24 cellular contexts compared by ENCODE assay signal in genomic region chr10:6023661-6024333, GRCh38. TPM values are rescaled to one million over a fixed set of nuclear protein-coding genes. Genes with fewer than 3 reads are reported as not detected.
DNase-seq lines count a peak whose midpoint lies in the region; ATAC-seq and TF ChIP-seq lines count a peak whose summit lies in the region.
"Had no signal": no experiment of that assay in that cellular context is flagged by ENCODE, and none has a peak within 500 bp of the region (broad histone marks: within the 10 kb centered on the region; RNA-seq: fewer than 3 reads in every experiment).

No MANE protein-coding gene starts in this region.

- H3K4me1 Mint-ChIP-seq in activated naive CD8-positive, alpha-beta T cell treated with anti-CD3 and anti-CD28 coated beads, Interleukin-2, amount 50 U/mL, for 24 hours: peaks cover 44% of the 10 kb centered on the region
- peaks cover 26% of the 10 kb centered on the region for H3K4me1 Mint-ChIP-seq in activated naive CD8-positive, alpha-beta T cell treated with anti-CD3 and anti-CD28 coated beads for 36 hours
- H3K4me1 Mint-ChIP-seq: brain had no signal

- no peak overlapping the region for H3K4me3 Mint-ChIP-seq in activated naive CD8-positive, alpha-beta T cell treated with anti-CD3 and anti-CD28 coated beads, Interleukin-2, amount 50 U/mL, for 24 hours
- H3K4me3 Mint-ChIP-seq in activated naive CD8-positive, alpha-beta T cell treated with anti-CD3 and anti-CD28 coated beads for 36 hours: no peak overlapping the region
- H3K4me3 Mint-ChIP-seq: activated B cell treated with CpG ODN at 0.5 μM for 24 hours; activated naive CD4-positive, alpha-beta T cell treated with anti-CD3 and anti-CD28 coated beads, Interleukin-2, amount 50 U/mL, for 24 hours; brain; naive thymus-derived CD4-positive, alpha-beta T cell had no signal

- H3K27ac ChIP-seq in right cardiac atrium (ENCODE audit: low read length): no peak overlapping the region
- H3K27ac ChIP-seq in psoas muscle: no peak overlapping the region
- H3K27ac ChIP-seq in right lobe of liver: no peak overlapping the region
- H3K27ac ChIP-seq: coronary artery had no signal

- DNase-seq in activated naive CD8-positive, alpha-beta T cell treated with anti-CD3 and anti-CD28 coated beads, Interleukin-2, amount 50 U/mL, for 24 hours: no peak
- DNase-seq in activated naive CD8-positive, alpha-beta T cell treated with anti-CD3 and anti-CD28 coated beads for 36 hours: no peak
- peak; percentile 40 for DNase-seq in activated CD8-positive, alpha-beta memory T cell treated with anti-CD3 and anti-CD28 coated beads, Interleukin-2, amount 50 U/mL, for 48 hours
- DNase-seq in globus pallidus (ENCODE audit: low spot score) (peak; percentile 22), right cardiac atrium (no peak), psoas muscle (no peak), right lobe of liver (no peak)
- DNase-seq: activated B cell treated with CpG ODN at 0.5 μM for 24 hours; kidney; mesenchymal stem cell; MV-4-11; NCI-H187 treated with DMSO at 0.1 percent for 48 hours; NCI-H446; stimulated activated CD4-positive, alpha-beta T cell treated with anti-CD3 and anti-CD28 coated beads, Interleukin-4, amount 100 ng/mL, for 24 hours had no signal

- H3K4me3 ChIP-seq in right cardiac atrium (ENCODE audit: low read length) (no peak overlapping the region), psoas muscle (no peak overlapping the region), right lobe of liver (no peak overlapping the region)
- H3K4me3 ChIP-seq: coronary artery, K562, skin epidermis had no signal

- no peaks in the 10 kb centered on the region for H3K9me3 ChIP-seq in right cardiac atrium (ENCODE audit: control insufficient read depth, low read length)
- no peaks in the 10 kb centered on the region for H3K9me3 ChIP-seq in psoas muscle
- no peaks in the 10 kb centered on the region for H3K9me3 ChIP-seq in right lobe of liver

- no peak for TF ChIP-seq POLR2A in right lobe of liver (IDR thresholded peaks at IDR 0.05)

- no peak for ATAC-seq in activated naive CD8-positive, alpha-beta T cell treated with anti-CD3 and anti-CD28 coated beads, Interleukin-2, amount 50 U/mL, for 24 hours
- ATAC-seq in HG03175 (IDR thresholded peaks at IDR 0.05; ENCODE audit: unreplicated experiment) (no peak), right cardiac atrium (no peak), psoas muscle (no peak), right lobe of liver (no peak)
- ATAC-seq: K562; naive thymus-derived CD4-positive, alpha-beta T cell; SK-N-SH treated with all-trans-retinoic acid at 6 μM for 48 hours had no signal

- TF ChIP-seq CTCF in psoas muscle (IDR thresholded peaks at IDR 0.05) (no peak), right lobe of liver (IDR thresholded peaks at IDR 0.05) (no peak)

- H3K36me3 ChIP-seq in psoas muscle (ENCODE audit: insufficient read depth in 1 of 2, low read depth in 1 of 2) (no peaks in the 10 kb centered on the region), right lobe of liver (no peaks in the 10 kb centered on the region)

- H3K27me3 ChIP-seq in right cardiac atrium (ENCODE audit: control insufficient read depth, insufficient read depth): peaks cover 2% of the 10 kb centered on the region
- H3K27me3 ChIP-seq in psoas muscle (ENCODE audit: insufficient read depth in 3 of 3, low read length in 2 of 3): no peaks in the 10 kb centered on the region
- no peaks in the 10 kb centered on the region for H3K27me3 ChIP-seq in right lobe of liver

- peak overlapping the region; percentile 49 for H3K27ac Mint-ChIP-seq in activated naive CD8-positive, alpha-beta T cell treated with anti-CD3 and anti-CD28 coated beads, Interleukin-2, amount 50 U/mL, for 24 hours
- no peak overlapping the region for H3K27ac Mint-ChIP-seq in activated naive CD8-positive, alpha-beta T cell treated with anti-CD3 and anti-CD28 coated beads for 36 hours
- H3K27ac Mint-ChIP-seq: activated B cell treated with CpG ODN at 0.5 μM for 24 hours; activated naive CD4-positive, alpha-beta T cell treated with anti-CD3 and anti-CD28 coated beads, Interleukin-2, amount 50 U/mL, for 24 hours; brain had no signal

- H3K36me3 Mint-ChIP-seq in activated naive CD8-positive, alpha-beta T cell treated with anti-CD3 and anti-CD28 coated beads, Interleukin-2, amount 50 U/mL, for 24 hours (ENCODE audit: low read depth): peaks cover 89% of the 10 kb centered on the region
- peaks cover 97% of the 10 kb centered on the region for H3K36me3 Mint-ChIP-seq in activated naive CD8-positive, alpha-beta T cell treated with anti-CD3 and anti-CD28 coated beads for 36 hours
- H3K36me3 Mint-ChIP-seq: brain had no signal

- intact Hi-C loops in right cardiac atrium (cut with DNase I) (no loop called here), psoas muscle (cut with DNase I) (no loop called here), right lobe of liver (cut with DNase I) (no loop called here)

- no peaks in the 10 kb centered on the region for H3K4me1 ChIP-seq in right cardiac atrium (ENCODE audit: control insufficient read depth, insufficient read depth, low read length)
- H3K4me1 ChIP-seq in psoas muscle: no peaks in the 10 kb centered on the region
- no peaks in the 10 kb centered on the region for H3K4me1 ChIP-seq in right lobe of liver

- H3K9me3 Mint-ChIP-seq in activated naive CD8-positive, alpha-beta T cell treated with anti-CD3 and anti-CD28 coated beads, Interleukin-2, amount 50 U/mL, for 24 hours: no peaks in the 10 kb centered on the region
- H3K9me3 Mint-ChIP-seq in activated naive CD8-positive, alpha-beta T cell treated with anti-CD3 and anti-CD28 coated beads for 36 hours: no peaks in the 10 kb centered on the region
- H3K9me3 Mint-ChIP-seq: activated B cell treated with CpG ODN at 0.5 μM for 24 hours; activated naive CD4-positive, alpha-beta T cell treated with anti-CD3 and anti-CD28 coated beads, Interleukin-2, amount 50 U/mL, for 24 hours had no signal

- WGBS in right cardiac atrium: 70% methylated on average over 12 of the region's 12 CpGs
- 62 to 74% (median 64%) methylated on average over 12 of the region's 12 CpGs for WGBS in psoas muscle, 3 donors
- WGBS in right lobe of liver (ENCODE audit: insufficient coverage, low coverage, low lambda C conversion rate, missing lambda C conversion rate): 81% methylated on average over 6 of the region's 12 CpGs

- no peaks in the 10 kb centered on the region for H3K27me3 Mint-ChIP-seq in activated naive CD8-positive, alpha-beta T cell treated with anti-CD3 and anti-CD28 coated beads, Interleukin-2, amount 50 U/mL, for 24 hours
- no peaks in the 10 kb centered on the region for H3K27me3 Mint-ChIP-seq in activated naive CD8-positive, alpha-beta T cell treated with anti-CD3 and anti-CD28 coated beads for 36 hours
- H3K27me3 Mint-ChIP-seq: activated B cell treated with CpG ODN at 0.5 μM for 24 hours; activated naive CD4-positive, alpha-beta T cell treated with anti-CD3 and anti-CD28 coated beads, Interleukin-2, amount 50 U/mL, for 24 hours; naive thymus-derived CD4-positive, alpha-beta T cell had no signal

RNA-seq across cellular contexts. Expression of gene IL2RA, which starts 38.4 kb away (rescaled TPM):
- total RNA-seq in activated naive CD8-positive, alpha-beta T cell treated with anti-CD3 and anti-CD28 coated beads for 36 hours: 100 to 1,000 TPM; 680 to 698 TPM
- 1 to 10 TPM in 1 of 4 donors, under 1 TPM in 3; 0.71 to 1.3 (median 0.82) TPM for total RNA-seq in right cardiac atrium
- polyA plus RNA-seq in right cardiac atrium: 0.18 TPM
- 1 to 10 TPM in 1 of 4 donors, under 1 TPM in 3; 0.13 to 1.8 (median 0.73) TPM for total RNA-seq in psoas muscle
- under 1 TPM; 0.08 to 0.20 (median 0.12) TPM for polyA plus RNA-seq in psoas muscle
- total RNA-seq in right lobe of liver: 1 to 10 TPM in 2 of 6 experiments, under 1 TPM in 2, not detected in 2; 0.22 to 3.1 (median 0.97) TPM
- total RNA-seq: frontal cortex had no signal
- polyA plus RNA-seq: AG04450, K562 had no signal

RNA-seq across cellular contexts. Expression of gene IL15RA, which starts 46.5 kb away (rescaled TPM):
- 10 to 100 TPM; 27.8 to 30.0 TPM for total RNA-seq in activated naive CD8-positive, alpha-beta T cell treated with anti-CD3 and anti-CD28 coated beads for 36 hours
- total RNA-seq in right cardiac atrium (10 to 100 TPM; 11.8 to 19.7 (median 15.8) TPM), psoas muscle (10 to 100 TPM in 1 of 4 donors, 1 to 10 TPM in 3; 7.9 to 10.9 (median 9.5) TPM), right lobe of liver (10 to 100 TPM in 4 of 6 experiments, 1 to 10 TPM in 2; 6.2 to 42.7 (median 13.3) TPM)
- polyA plus RNA-seq in right cardiac atrium (13.9 TPM), psoas muscle (10 to 100 TPM in 2 of 3 donors, 1 to 10 TPM in 1; 8.9 to 13.1 (median 11.2) TPM)
- total RNA-seq: frontal cortex had no signal

Comparison
In these comparisons a context has a peak if more than half of its experiments do, and no peak if none do; other contexts are left out.
1. DNase-seq: peak in activated CD8-positive, alpha-beta memory T cell treated with anti-CD3 and anti-CD28 coated beads, Interleukin-2, amount 50 U/mL, for 48 hours (single experiment) and globus pallidus (single experiment); none in activated naive CD8-positive, alpha-beta T cell treated with anti-CD3 and anti-CD28 coated beads, Interleukin-2, amount 50 U/mL, for 24 hours (single experiment), activated naive CD8-positive, alpha-beta T cell treated with anti-CD3 and anti-CD28 coated beads for 36 hours (single experiment), right cardiac atrium (0 of 3), psoas muscle (0 of 2) and right lobe of liver (0 of 3).
2. RNA of gene IL2RA, which starts 38.4 kb away (total RNA-seq): 680 to 698 TPM in activated naive CD8-positive, alpha-beta T cell treated with anti-CD3 and anti-CD28 coated beads for 36 hours; 0.71 to 1.3 TPM in right cardiac atrium, 0.13 to 1.8 TPM in psoas muscle and 0.22 to 3.1 TPM in right lobe of liver; every median in the first group is over 100 times any median in the second.